9 cellular contexts compared by ENCODE assay signal in the genomic region with DNA sequence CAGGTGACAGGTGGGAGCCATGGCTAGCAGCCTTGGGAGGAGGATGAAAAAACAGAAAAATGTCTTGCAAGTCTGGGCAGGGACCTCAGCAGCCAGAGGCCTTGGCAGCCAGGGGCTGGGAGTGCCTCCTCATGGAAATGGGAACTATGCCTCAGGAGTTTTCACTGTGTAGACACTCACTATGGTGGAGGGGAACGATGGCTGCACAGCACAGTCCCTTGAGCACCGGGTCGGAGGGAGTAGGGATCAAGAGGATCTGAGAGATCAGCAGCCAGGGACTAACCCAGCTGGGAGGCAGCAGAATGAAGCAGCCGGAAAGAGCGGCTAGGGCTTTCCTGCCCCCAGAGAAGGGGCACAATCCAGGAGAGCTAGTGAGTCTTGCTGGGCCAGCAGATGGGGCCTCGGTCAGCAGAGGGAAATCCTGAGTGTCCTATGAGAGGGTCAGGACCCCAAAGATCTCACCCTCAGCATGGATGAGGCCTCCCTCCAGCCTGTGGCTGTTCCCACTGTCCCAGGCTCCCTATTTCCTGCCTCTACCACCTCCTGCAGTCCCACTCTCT. TPM values are rescaled to one million over a fixed set of nuclear protein-coding genes. Genes with fewer than 3 reads are reported as not detected.
DNase-seq lines count a peak whose midpoint lies in the region; ATAC-seq, FAIRE-seq and TF ChIP-seq lines count a peak whose summit lies in the region.
"Had no signal": no experiment of that assay in that cellular context is flagged by ENCODE, and none has a peak within 500 bp of the region (broad histone marks: within the 10 kb centered on the region; RNA-seq: fewer than 3 reads in every experiment).

No MANE protein-coding gene starts in this region.

- TF ChIP-seq RAD21 in HepG2 (CRISPR knock-in tag; IDR thresholded peaks at IDR 0.05), result no peak

- peaks cover 11% of the 10 kb centered on the region for H3K79me2 ChIP-seq in HepG2 (ENCODE audit: insufficient read depth, low read length)

- intact Hi-C loops in adrenal gland (cut with DNase I), result no loop called here
- intact Hi-C loops in HepG2 (cut with micrococcal nuclease; ENCODE audit: unreplicated experiment), result loop anchor here (1.0 to 2.0 kb wide), 3 partner anchors 28 to 81 kb away; no protein-coding TSS in a partner anchor
- intact Hi-C loops in left colon (cut with DNase I, micrococcal nuclease), result no loop called here

- ATAC-seq in HepG2 (peak; percentile 34), left colon (no peak)

- H3K27ac ChIP-seq in HUES6 (ENCODE audit: low read depth, low read length) (peak overlapping the region; percentile 88; the same call in 1 of the 2 replicates), adrenal gland (peak overlapping the region in 4 of 5 donors; percentile 86 to 98 (median 96)), HepG2 (ENCODE audit: extremely low read length, insufficient read depth, low read length) (peak overlapping the region; percentile 100), subcutaneous abdominal adipose tissue (ENCODE audit: low read depth, low read length) (peak overlapping the region; percentile 100)

- BruUV-seq in HepG2 (replicated peaks; lab: Mats Ljungman, UMichigan), result no TSS peak

- H2AFZ ChIP-seq in HepG2 (ENCODE audit: low read length), result no peak overlapping the region

- H3K36me3 ChIP-seq in HUES6 (ENCODE audit: control insufficient read depth, insufficient read depth, low read length) (no peaks in the 10 kb centered on the region), adrenal gland (replicated peaks in 1 of 2) (no peaks in the 10 kb centered on the region), HepG2 (replicated peaks in 1 of 2; ENCODE audit: control insufficient read depth in 1 of 2, insufficient read depth in 2 of 2, low read length in 2 of 2) (no peaks in the 10 kb centered on the region), subcutaneous abdominal adipose tissue (ENCODE audit: control insufficient read depth in 5 of 5, insufficient read depth in 5 of 5, low read length in 5 of 5) (no peaks in the 10 kb centered on the region)

- CTCF ChIA-PET in HepG2 (lab: Yijun Ruan, JAX; ENCODE audit: low intra/inter-chr PET ratio, low total read pairs), result no interaction called here

- TF ChIP-seq EP300 in HepG2 (IDR thresholded peaks at IDR 0.05; ENCODE audit: low read depth in 2 of 2, low read length in 2 of 2) (no peak), HepG2 (CRISPR knock-in tag; IDR thresholded peaks at IDR 0.05; ENCODE audit: borderline replicate concordance) (no peak)

- H3K4me3 ChIP-seq in HUES6 (ENCODE audit: low read depth, low read length) (no peak overlapping the region), adrenal gland (no peak overlapping the region), HepG2 (replicated peaks in 1 of 3; ENCODE audit: insufficient read depth in 1 of 3, low read depth in 2 of 3, low read length in 3 of 3) (peak overlapping the region; percentile 48 to 71 (median 65)), subcutaneous abdominal adipose tissue (ENCODE audit: low read depth in 1 of 5, low read length in 5 of 5) (peak overlapping the region in 1 of 5 donors; percentile 22)

- POLR2A ChIA-PET in HepG2 (lab: Yijun Ruan, JAX), result interaction anchor here (0.7 to 14.8 kb wide), 25 partner anchors 10 to 867 kb away, joined by 3 to 518 read pairs (median 5); a partner anchor contains a TSS

- in situ Hi-C loops in HepG2 (cut with HindIII; ENCODE audit: extremely low pct_ligation_motif_present, low pct_unique_long_range_greater_than_20kb), result no loop called here

- DNase-seq in adrenal gland (peak in 2 of 7 donors; percentile 43 to 55), HepG2 (ENCODE audit: low spot score) (peak; percentile 53), Ammon's horn (ENCODE audit: low spot score) (no peak), left colon (no peak)
- no peak for DNase-seq in stimulated activated CD4-positive, alpha-beta T cell treated with anti-CD3 and anti-CD28 coated beads, Interleukin-12 subunit alpha, Interleukin-12 subunit beta, amount 100 ng/mL, for 4 hours
- DNase-seq: activated CD4-positive, CD25-positive, alpha-beta regulatory T cell; NCI-H187 treated with DMSO at 0.1 percent for 48 hours had no signal

- WGBS in adrenal gland, 4 donors, result 68 to 91% (median 78%) methylated on average over 5 to 6 of the region's 6 CpGs
- 0% methylated on average over 3 of the region's 6 CpGs for WGBS in HepG2 (ENCODE audit: low lambda C conversion rate)

- peak overlapping the region; percentile 43 for H3K9ac ChIP-seq in HUES6 (ENCODE audit: low read length)
- peak overlapping the region; percentile 100 for H3K9ac ChIP-seq in HepG2 (ENCODE audit: insufficient read depth, low read depth, low read length)
- H3K9ac ChIP-seq in subcutaneous abdominal adipose tissue (ENCODE audit: low read length in 5 of 5), result peak overlapping the region; percentile 56 to 74 (median 64)

- TF ChIP-seq POLR2A in adrenal gland (IDR thresholded peaks at IDR 0.05), result no peak
- peak in 1 of 2 experiments; percentile 7; a peak in 2 of 4 replicates for TF ChIP-seq POLR2A in HepG2 (IDR thresholded peaks at IDR 0.05; ENCODE audit: insufficient read depth in 1 of 2, low read depth in 2 of 2, low read length in 2 of 2)

- H4K20me1 ChIP-seq in HepG2 (ENCODE audit: insufficient read depth, low read length), result no peaks in the 10 kb centered on the region

- H3K9me3 ChIP-seq in HUES6 (ENCODE audit: control insufficient read depth, insufficient read depth, low read depth, low read length) (no peaks in the 10 kb centered on the region), adrenal gland (replicated peaks in 1 of 3) (no peaks in the 10 kb centered on the region), HepG2 (ENCODE audit: low read length) (no peaks in the 10 kb centered on the region), subcutaneous abdominal adipose tissue (ENCODE audit: control insufficient read depth in 5 of 5, low read length in 5 of 5) (no peaks in the 10 kb centered on the region)

- H3K4me2 ChIP-seq in HepG2 (ENCODE audit: low read depth, low read length), result peak overlapping the region; percentile 99

- H3K4me1 ChIP-seq in HUES6 (ENCODE audit: control insufficient read depth, insufficient read depth, low read length) (peaks cover 44% of the 10 kb centered on the region), adrenal gland (replicated peaks in 1 of 2) (peaks cover 51 to 60% of the 10 kb centered on the region in 2 donors), HepG2 (ENCODE audit: insufficient read depth, low read length) (peaks cover 95% of the 10 kb centered on the region), subcutaneous abdominal adipose tissue (ENCODE audit: control insufficient read depth in 5 of 5, insufficient read depth in 5 of 5, low read length in 5 of 5) (peaks cover 24 to 70% (median 56%) of the 10 kb centered on the region in 5 donors)

- FAIRE-seq in HepG2 (lab: Jason Lieb, UNC), result no peak

- no peaks in the 10 kb centered on the region for H3K27me3 ChIP-seq in HUES6 (ENCODE audit: control insufficient read depth, insufficient read depth, low read length)
- H3K27me3 ChIP-seq in adrenal gland, result no peaks in the 10 kb centered on the region
- no peaks in the 10 kb centered on the region; a peak in 1 of 5 replicates for H3K27me3 ChIP-seq in HepG2 (ENCODE audit: control insufficient read depth in 1 of 2, insufficient read depth in 2 of 2, low read length in 2 of 2)
- H3K27me3 ChIP-seq in subcutaneous abdominal adipose tissue (ENCODE audit: control insufficient read depth in 5 of 5, insufficient read depth in 4 of 5, low read length in 5 of 5), result no peaks in the 10 kb centered on the region

- no peak for TF ChIP-seq CTCF in adrenal gland (IDR thresholded peaks at IDR 0.05)
- TF ChIP-seq CTCF in HepG2 (CRISPR knock-in tag; IDR thresholded peaks at IDR 0.05), result no peak

RNA-seq across cellular contexts. Expression of a gene that starts 6.2 kb away (rescaled TPM):
- total RNA-seq in adrenal gland (1,000 to 10,000 TPM; 1,483 to 5,565 (median 3,595) TPM), HepG2 (2016; rRNA removed; fragmentation: Illumina TruSeq; extraction: Trizol) (544 and 607 TPM in 2 replicates), left colon (1,000 to 10,000 TPM; 4,322 to 5,591 TPM)
- polyA plus RNA-seq in adrenal gland (1,000 to 10,000 TPM; 2,586 to 4,544 (median 2,902) TPM), HepG2 (2011; rRNA removed) (760 and 802 TPM in 2 replicates)
- 3,105 and 3,667 TPM in 2 replicates for total RNA-seq in HepG2 (2016; cell fraction: cytosol; rRNA removed; fragmentation: Illumina TruSeq; extraction: Trizol; ENCODE audit: low read depth)
- 481 and 554 TPM in 2 replicates for total RNA-seq in HepG2 (2016; cell fraction: insoluble cytoplasmic fraction; rRNA removed; fragmentation: Illumina TruSeq; extraction: Trizol)
- 4,411 and 4,459 TPM in 2 replicates for total RNA-seq in HepG2 (2016; cell fraction: membrane; rRNA removed; fragmentation: Illumina TruSeq; extraction: Trizol)
- 460 and 546 TPM in 2 replicates for total RNA-seq in HepG2 (2016; cell fraction: nucleus; rRNA removed; fragmentation: Illumina TruSeq; extraction: Trizol)
- 904 and 962 TPM in 2 replicates for polyA plus RNA-seq in HepG2 (2011; cell fraction: cytosol; rRNA removed)
- polyA plus RNA-seq in HepG2 (2011; cell fraction: nucleus; rRNA removed), result 547 and 633 TPM in 2 replicates
- 4,160 and 4,286 TPM in 2 replicates for polyA plus RNA-seq in HepG2 (2012)
- 74,852 and 83,301 TPM in 2 replicates for polyA plus RNA-seq in HepG2 (2016; cell fraction: cytosol; fragmentation: Illumina TruSeq; extraction: Trizol; ENCODE audit: low read depth)
- polyA plus RNA-seq in HepG2 (2016; cell fraction: insoluble cytoplasmic fraction; fragmentation: Illumina TruSeq; extraction: Trizol; ENCODE audit: low read depth), result 2,697 and 2,813 TPM in 2 replicates
- polyA plus RNA-seq in HepG2 (2016; cell fraction: membrane; fragmentation: Illumina TruSeq; extraction: Trizol; ENCODE audit: low read depth), result 37,583 and 39,786 TPM in 2 replicates
- 2,546 and 3,012 TPM in 2 replicates for polyA plus RNA-seq in HepG2 (2016; cell fraction: nucleus; fragmentation: Illumina TruSeq; extraction: Trizol; ENCODE audit: insufficient read depth, low read depth)
- 361 and 877 TPM in 2 replicates for polyA minus RNA-seq in HepG2 (2011; rRNA and poly(A)+ RNA removed; ENCODE audit: low replicate concordance)
- 693 and 773 TPM in 2 replicates for polyA minus RNA-seq in HepG2 (2011; cell fraction: cytosol; rRNA and poly(A)+ RNA removed)
- 191 and 263 TPM in 2 replicates for polyA minus RNA-seq in HepG2 (2011; cell fraction: nucleus; rRNA and poly(A)+ RNA removed)

RNA-seq across cellular contexts. Expression of a gene that starts 23.5 kb away (rescaled TPM):
- total RNA-seq in adrenal gland (1 to 10 TPM; 2.4 to 5.2 (median 3.9) TPM), HepG2 (2016; rRNA removed; fragmentation: Illumina TruSeq; extraction: Trizol) (0.09 TPM in 1 of 2 replicates, not detected in the other), left colon (1 to 10 TPM in 1 of 2 donors, under 1 TPM in 1; 0.64 to 1.6 TPM)
- polyA plus RNA-seq in adrenal gland (1 to 10 TPM; 1.4 to 6.8 (median 4.8) TPM), HepG2 (2011; rRNA removed) (0.65 and 2.3 TPM in 2 replicates)
- 0.09 and 0.10 TPM in 2 replicates for total RNA-seq in HepG2 (2016; cell fraction: cytosol; rRNA removed; fragmentation: Illumina TruSeq; extraction: Trizol; ENCODE audit: low read depth)
- 0.09 TPM in 1 of 2 replicates, not detected in the other for total RNA-seq in HepG2 (2016; cell fraction: insoluble cytoplasmic fraction; rRNA removed; fragmentation: Illumina TruSeq; extraction: Trizol)
- 0.06 and 0.07 TPM in 2 replicates for total RNA-seq in HepG2 (2016; cell fraction: membrane; rRNA removed; fragmentation: Illumina TruSeq; extraction: Trizol)
- total RNA-seq in HepG2 (2016; cell fraction: nucleus; rRNA removed; fragmentation: Illumina TruSeq; extraction: Trizol), result 0.13 and 0.16 TPM in 2 replicates
- polyA plus RNA-seq in HepG2 (2011; cell fraction: cytosol; rRNA removed), result 0.24 and 0.96 TPM in 2 replicates
- polyA plus RNA-seq in HepG2 (2011; cell fraction: nucleus; rRNA removed), result 2.9 and 8.0 TPM in 2 replicates
- polyA plus RNA-seq in HepG2 (2012), result 1.1 and 1.9 TPM in 2 replicates
- 1.3 and 1.4 TPM in 2 replicates for polyA plus RNA-seq in HepG2 (2016; cell fraction: cytosol; fragmentation: Illumina TruSeq; extraction: Trizol; ENCODE audit: low read depth)
- 0.07 TPM in 1 of 2 replicates, not detected in the other for polyA plus RNA-seq in HepG2 (2016; cell fraction: insoluble cytoplasmic fraction; fragmentation: Illumina TruSeq; extraction: Trizol; ENCODE audit: low read depth)
- polyA plus RNA-seq in HepG2 (2016; cell fraction: membrane; fragmentation: Illumina TruSeq; extraction: Trizol; ENCODE audit: low read depth), result 0.37 and 0.43 TPM in 2 replicates
- not detected in 2 replicates for polyA plus RNA-seq in HepG2 (2016; cell fraction: nucleus; fragmentation: Illumina TruSeq; extraction: Trizol; ENCODE audit: insufficient read depth, low read depth)
- 0.28 and 1.6 TPM in 2 replicates for polyA minus RNA-seq in HepG2 (2011; rRNA and poly(A)+ RNA removed; ENCODE audit: low replicate concordance)
- 0.44 and 0.79 TPM in 2 replicates for polyA minus RNA-seq in HepG2 (2011; cell fraction: cytosol; rRNA and poly(A)+ RNA removed)
- polyA minus RNA-seq in HepG2 (2011; cell fraction: nucleus; rRNA and poly(A)+ RNA removed), result 1.7 and 6.0 TPM in 2 replicates

RNA-seq across cellular contexts. Expression of a gene that starts 56.3 kb away (rescaled TPM):
- total RNA-seq in adrenal gland, result 10 to 100 TPM; 10.9 to 23.7 (median 20.1) TPM
- 10 to 100 TPM in 2 of 3 donors, 1 to 10 TPM in 1; 2.7 to 17.4 (median 15.5) TPM for polyA plus RNA-seq in adrenal gland
- total RNA-seq in HepG2 (2016; rRNA removed; fragmentation: Illumina TruSeq; extraction: Trizol), result 1.2 and 1.3 TPM in 2 replicates
- 0.61 and 2.5 TPM in 2 replicates for total RNA-seq in HepG2 (2016; cell fraction: cytosol; rRNA removed; fragmentation: Illumina TruSeq; extraction: Trizol; ENCODE audit: low read depth)
- 1.2 and 1.4 TPM in 2 replicates for total RNA-seq in HepG2 (2016; cell fraction: insoluble cytoplasmic fraction; rRNA removed; fragmentation: Illumina TruSeq; extraction: Trizol)
- 1.2 and 1.4 TPM in 2 replicates for total RNA-seq in HepG2 (2016; cell fraction: membrane; rRNA removed; fragmentation: Illumina TruSeq; extraction: Trizol)
- total RNA-seq in HepG2 (2016; cell fraction: nucleus; rRNA removed; fragmentation: Illumina TruSeq; extraction: Trizol), result 0.72 and 0.84 TPM in 2 replicates
- 2.0 and 2.2 TPM in 2 replicates for polyA plus RNA-seq in HepG2 (2011; rRNA removed)
- 1.3 and 3.0 TPM in 2 replicates for polyA plus RNA-seq in HepG2 (2011; cell fraction: cytosol; rRNA removed)
- 2.5 and 3.7 TPM in 2 replicates for polyA plus RNA-seq in HepG2 (2011; cell fraction: nucleus; rRNA removed)
- polyA plus RNA-seq in HepG2 (2012), result 1.4 and 2.3 TPM in 2 replicates
- 1.5 and 1.7 TPM in 2 replicates for polyA plus RNA-seq in HepG2 (2016; cell fraction: cytosol; fragmentation: Illumina TruSeq; extraction: Trizol; ENCODE audit: low read depth)
- 1.9 and 2.5 TPM in 2 replicates for polyA plus RNA-seq in HepG2 (2016; cell fraction: insoluble cytoplasmic fraction; fragmentation: Illumina TruSeq; extraction: Trizol; ENCODE audit: low read depth)
- polyA plus RNA-seq in HepG2 (2016; cell fraction: membrane; fragmentation: Illumina TruSeq; extraction: Trizol; ENCODE audit: low read depth), result 1.9 and 2.3 TPM in 2 replicates
- 2.9 and 6.6 TPM in 2 replicates for polyA plus RNA-seq in HepG2 (2016; cell fraction: nucleus; fragmentation: Illumina TruSeq; extraction: Trizol; ENCODE audit: insufficient read depth, low read depth)
- 2.6 and 7.7 TPM in 2 replicates for polyA minus RNA-seq in HepG2 (2011; rRNA and poly(A)+ RNA removed; ENCODE audit: low replicate concordance)
- 2.8 and 11.9 TPM in 2 replicates for polyA minus RNA-seq in HepG2 (2011; cell fraction: cytosol; rRNA and poly(A)+ RNA removed)
- 1.1 and 1.3 TPM in 2 replicates for polyA minus RNA-seq in HepG2 (2011; cell fraction: nucleus; rRNA and poly(A)+ RNA removed)
- 1 to 10 TPM; 3.1 to 7.0 TPM for total RNA-seq in left colon

Comparison
In these comparisons a context has a peak if more than half of its experiments do, and no peak if none do; other contexts are left out.
1. H3K4me3 ChIP-seq: peak in HepG2 (3 of 3); none in HUES6 (single experiment) and adrenal gland (0 of 4).
2. H3K9ac ChIP-seq: peak in every context shown above with its lines; median percentile 100 in HepG2; 64 in subcutaneous abdominal adipose tissue; 43 in HUES6.
3. Peak in every context shown above with its lines, with median percentiles within 50 percentile points of each other: H3K27ac ChIP-seq.